Comparison of ENCODE assay signal across 9 cellular contexts in genomic region chr6:41027251-41027650, GRCh38. TPM values are rescaled to one million over a fixed set of nuclear protein-coding genes. Genes with fewer than 3 reads are reported as not detected.
DNase-seq lines count a peak whose midpoint lies in the region; ATAC-seq and TF ChIP-seq lines count a peak whose summit lies in the region.
"Had no signal": no experiment of that assay in that cellular context is flagged by ENCODE, and none has a peak within 500 bp of the region (broad histone marks: within the 10 kb centered on the region; RNA-seq: fewer than 3 reads in every experiment).

No MANE protein-coding gene starts in this region.

- H3K36me3 Mint-ChIP-seq in CD14-positive monocyte (no peaks in the 10 kb centered on the region), chondrocyte (ENCODE audit: low read depth) (no peaks in the 10 kb centered on the region), nephron progenitor cell (ENCODE audit: low read depth) (peaks cover 18% of the 10 kb centered on the region)

- TF ChIP-seq CTCF in CD14-positive monocyte (IDR thresholded peaks at IDR 0.05) (no peak), chondrocyte (IDR thresholded peaks at IDR 0.05) (no peak), nephron progenitor cell (IDR thresholded peaks at IDR 0.05) (no peak), GM13976 (IDR thresholded peaks at IDR 0.05; ENCODE audit: borderline replicate concordance, control extremely low read depth, extremely low read depth, insufficient read depth, missing control alignments) (no peak), A673 (conservative IDR thresholded peaks at IDR 0.05; ENCODE audit: low read depth, low read length) (no peak)

- H3K27ac ChIP-seq in A673 (ENCODE audit: low read depth, low read length, poor library complexity, severe bottlenecking), result no peak overlapping the region

- H3K4me3 ChIP-seq in Jurkat, Clone E6-1 (ENCODE audit: low read length), result peak overlapping the region; percentile 77
- no peak overlapping the region for H3K4me3 ChIP-seq in A673 (ENCODE audit: low read depth, low read length, poor library complexity, severe bottlenecking)

- BruUV-seq in A673 (replicated peaks; lab: Mats Ljungman, UMichigan), result no TSS peak

- peaks cover 28% of the 10 kb centered on the region for H3K4me1 Mint-ChIP-seq in CD14-positive monocyte
- peaks cover 29% of the 10 kb centered on the region for H3K4me1 Mint-ChIP-seq in chondrocyte (ENCODE audit: low read depth)
- H3K4me1 Mint-ChIP-seq in nephron progenitor cell, result peaks cover 46% of the 10 kb centered on the region

- peaks cover 0 to 2% (median 0%) of the 10 kb centered on the region in 7 donors for H3K9me3 Mint-ChIP-seq in CD14-positive monocyte
- no peaks in the 10 kb centered on the region for H3K9me3 Mint-ChIP-seq in chondrocyte (ENCODE audit: low read depth)
- H3K9me3 Mint-ChIP-seq in nephron progenitor cell, result no peaks in the 10 kb centered on the region

- no peaks in the 10 kb centered on the region for H3K4me1 ChIP-seq in A673 (ENCODE audit: insufficient read depth, low read length, poor library complexity, severe bottlenecking)

- in situ Hi-C loops in GM13976 (cut with MboI; ENCODE audit: low sequenced_read_pairs, unreplicated experiment), result no loop called here

- no peaks in the 10 kb centered on the region for H3K27me3 ChIP-seq in A673 (replicated peaks; ENCODE audit: insufficient read depth, low read depth, low read length, poor library complexity)

- peak overlapping the region in 3 of 7 donors; percentile 7 to 83 (median 52) for H3K27ac Mint-ChIP-seq in CD14-positive monocyte
- peak overlapping the region; percentile 29 for H3K27ac Mint-ChIP-seq in chondrocyte (ENCODE audit: unreplicated experiment)
- peak overlapping the region; percentile 70 for H3K27ac Mint-ChIP-seq in nephron progenitor cell

- peaks cover 0 to 5% (median 4%) of the 10 kb centered on the region in 3 donors for H3K27me3 Mint-ChIP-seq in CD14-positive monocyte (ENCODE audit: low read depth in 3 of 3)
- H3K27me3 Mint-ChIP-seq in chondrocyte (ENCODE audit: low read depth), result peaks cover 8% of the 10 kb centered on the region
- H3K27me3 Mint-ChIP-seq in nephron progenitor cell (ENCODE audit: low read depth, poor library complexity), result peaks cover 6% of the 10 kb centered on the region

- CTCF ChIA-PET in A673 (lab: Charles Lee), result interaction anchor here (1.6 kb wide), 1 partner anchor 1665 kb away, joined by 3 read pairs; no protein-coding TSS in a partner anchor

- no peaks in the 10 kb centered on the region for H3K36me3 ChIP-seq in A673 (ENCODE audit: insufficient read depth, low read length, poor library complexity, severe bottlenecking)

- no peak for ATAC-seq in GM21390 (IDR thresholded peaks at IDR 0.05; ENCODE audit: unreplicated experiment)
- no peak for ATAC-seq in GM19023 (IDR thresholded peaks at IDR 0.05; ENCODE audit: unreplicated experiment)

- H3K4me3 Mint-ChIP-seq in CD14-positive monocyte, result peak overlapping the region; percentile 79 to 96
- H3K4me3 Mint-ChIP-seq in chondrocyte (ENCODE audit: unreplicated experiment), result peak overlapping the region; percentile 77
- H3K4me3 Mint-ChIP-seq in nephron progenitor cell, result peak overlapping the region; percentile 90

- POLR2A ChIA-PET in A673 (lab: Charles Lee; ENCODE audit: low non-redundant PET), result no interaction called here

- no peak for DNase-seq in CD14-positive monocyte (ENCODE audit: low spot score)
- DNase-seq in Jurkat, Clone E6-1 (ENCODE audit: low read depth, low spot score), result peak; percentile 51
- no peak for DNase-seq in chondrocyte (ENCODE audit: low spot score)
- no peak for DNase-seq in nephron progenitor cell
- DNase-seq in GM13976 (ENCODE audit: low spot score), result no peak
- DNase-seq in A673 (ENCODE audit: low spot score), result no peak

- intact Hi-C loops in CD14-positive monocyte (cut with micrococcal nuclease) (loop anchor here in 1 of 2 donors (1.0 kb wide), 1 partner anchor 21 kb away; no protein-coding TSS in a partner anchor), A673 (cut with micrococcal nuclease; ENCODE audit: unreplicated experiment) (loop anchor here (1.0 to 10.0 kb wide), 3 partner anchors 132 to 1665 kb away; no protein-coding TSS in a partner anchor)

- no peaks in the 10 kb centered on the region for H3K9me3 ChIP-seq in A673 (ENCODE audit: low read depth, low read length, poor library complexity, severe bottlenecking)

RNA-seq across cellular contexts. Expression of gene UNC5CL, which starts 11.8 kb away (rescaled TPM):
- under 1 TPM in 1 of 2 donors, not detected in 1; 0.09 TPM for polyA plus RNA-seq in CD14-positive monocyte
- 1.8 TPM for polyA plus RNA-seq in Jurkat, Clone E6-1 (2012; ENCODE audit: insufficient read depth, insufficient read length)
- total RNA-seq in chondrocyte (0.25 to 0.36 TPM in 2 of 3 replicates, not detected in the other), A673 (2021) (0.41 and 1.2 TPM in 2 replicates)

RNA-seq across cellular contexts. Expression of gene TSPO2, which starts 15.0 kb away (rescaled TPM):
- polyA plus RNA-seq in CD14-positive monocyte, result not detected
- not detected for polyA plus RNA-seq in Jurkat, Clone E6-1 (2012; ENCODE audit: insufficient read depth, insufficient read length)
- not detected in 3 replicates for total RNA-seq in chondrocyte
- not detected in 2 replicates for total RNA-seq in A673 (2021)
- total RNA-seq: subcutaneous adipose tissue had no signal

RNA-seq across cellular contexts. Expression of gene APOBEC2, which starts 25.8 kb away (rescaled TPM):
- under 1 TPM; 0.14 to 0.42 TPM for polyA plus RNA-seq in CD14-positive monocyte
- polyA plus RNA-seq in Jurkat, Clone E6-1 (2012; ENCODE audit: insufficient read depth, insufficient read length), result not detected
- not detected in 3 replicates for total RNA-seq in chondrocyte
- total RNA-seq in A673 (2021), result not detected in 2 replicates
- total RNA-seq: subcutaneous adipose tissue had no signal

RNA-seq across cellular contexts. Expression of gene OARD1, which starts 44.9 kb away (rescaled TPM):
- 10 to 100 TPM; 16.8 to 23.6 TPM for polyA plus RNA-seq in CD14-positive monocyte
- 55.8 TPM for polyA plus RNA-seq in Jurkat, Clone E6-1 (2012; ENCODE audit: insufficient read depth, insufficient read length)
- total RNA-seq in chondrocyte, result 11.4 to 12.2 TPM (median 12.2 TPM) in 3 replicates
- 27.3 and 30.4 TPM in 2 replicates for total RNA-seq in A673 (2021)

RNA-seq across cellular contexts. Expression of gene NFYA, which starts 45.5 kb away (rescaled TPM):
- 10 to 100 TPM in 1 of 2 donors, 1 to 10 TPM in 1; 9.7 to 10.7 TPM for polyA plus RNA-seq in CD14-positive monocyte
- 82.3 TPM for polyA plus RNA-seq in Jurkat, Clone E6-1 (2012; ENCODE audit: insufficient read depth, insufficient read length)
- total RNA-seq in chondrocyte, result 18.8 to 24.7 TPM (median 20.5 TPM) in 3 replicates
- total RNA-seq in A673 (2021), result 38.8 and 45.4 TPM in 2 replicates
